Comparison of ENCODE assay signal across 16 cellular contexts in genomic region chr3:148315756-148316155, GRCh38.
A peak's percentile ranks its signal among the peaks of the same experiment; 100 is the strongest.
DNase-seq lines count a peak whose midpoint lies in the region; ATAC-seq and TF ChIP-seq lines count a peak whose summit lies in the region.
"Had no signal": no experiment of that assay in that cellular context is flagged by ENCODE, and none has a peak within 500 bp of the region (broad histone marks: within the 10 kb centered on the region; RNA-seq: fewer than 3 reads in every experiment).

No MANE protein-coding gene starts in this region.

- no peak for TF ChIP-seq CTCF in epithelial cell of esophagus (IDR thresholded peaks at IDR 0.05; ENCODE audit: insufficient read depth, low read depth, low read length, missing control alignments)

- no peak for ATAC-seq in GM21423 (IDR thresholded peaks at IDR 0.05; ENCODE audit: unreplicated experiment)

- DNase-seq in EL (peak; percentile 6), HS-5 (ENCODE audit: low read depth) (peak; percentile 2), RKO (ENCODE audit: low spot score) (peak; percentile 32), epithelial cell of esophagus (ENCODE audit: low read depth) (peak; percentile 58), OCI-M2 (lab: John Stamatoyannopoulos, UW; ENCODE audit: unreplicated experiment) (no peak), Kasumi-1 (lab: John Stamatoyannopoulos, UW) (no peak), T1000 (lab: John Stamatoyannopoulos, UW) (no peak)
- DNase-seq: H7, MM.1S, NCI-H1048, NCI-H1436, NCI-H1930, NCI-H510A, Peyer's patch, Right ventricle myocardium superior had no signal

- no peak overlapping the region for H3K4me3 ChIP-seq in epithelial cell of esophagus (ENCODE audit: low read length)
- H3K4me3 ChIP-seq: Peyer's patch had no signal

Comparison
In these comparisons a context has a peak if more than half of its experiments do, and no peak if none do; other contexts are left out.
1. DNase-seq: peak in EL (single experiment), HS-5 (single experiment), RKO (single experiment) and epithelial cell of esophagus (single experiment); none in OCI-M2 (single experiment), Kasumi-1 (0 of 2) and T1000 (single experiment).